Comparison of ENCODE assay signal across 11 cellular contexts in the genomic region with DNA sequence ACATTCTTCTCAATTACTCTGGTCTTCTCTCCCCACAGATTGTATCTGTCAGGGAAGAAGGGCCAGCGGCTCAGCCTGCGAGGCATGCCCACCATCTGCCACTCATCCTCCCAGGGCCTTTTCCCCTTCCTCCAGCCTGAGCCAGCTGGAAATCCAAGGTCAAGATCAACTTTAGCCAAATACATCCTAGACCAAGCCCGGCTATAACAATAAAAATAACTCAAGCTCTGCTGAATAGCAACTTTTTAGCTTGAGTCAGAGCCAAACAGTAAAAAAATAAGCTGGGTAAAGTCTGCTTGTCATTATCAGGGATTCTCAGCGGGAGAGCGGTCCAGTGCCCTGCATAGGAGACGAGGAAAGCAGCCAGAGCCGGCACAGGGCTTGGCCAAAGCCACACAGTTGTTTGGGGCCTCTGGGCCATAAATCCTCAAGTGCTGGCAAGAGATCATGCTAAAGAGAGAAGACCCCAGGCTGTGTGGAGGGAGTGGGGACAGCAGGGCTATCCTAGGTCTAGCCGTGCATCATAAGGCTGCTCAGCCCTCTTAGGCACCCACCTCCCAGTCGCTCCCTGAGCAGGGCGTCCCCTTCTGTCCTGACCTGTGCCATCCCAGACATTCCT.
A peak's percentile ranks its signal among the peaks of the same experiment; 100 is the strongest.
DNase-seq lines count a peak whose midpoint lies in the region; ATAC-seq and TF ChIP-seq lines count a peak whose summit lies in the region.
"Had no signal": no experiment of that assay in that cellular context is flagged by ENCODE, and none has a peak within 500 bp of the region (broad histone marks: within the 10 kb centered on the region; RNA-seq: fewer than 3 reads in every experiment).

No MANE protein-coding gene starts in this region.

- POLR2A ChIA-PET in GM10248 (lab: Yijun Ruan, JAX) = no interaction called here

- H3K27ac Mint-ChIP-seq in mesothelial cell of epicardium = peak overlapping the region; percentile 35
- H3K27ac Mint-ChIP-seq: activated naive CD8-positive, alpha-beta T cell had no signal

- intact Hi-C loops in heart left ventricle (cut with DNase I) = loop anchor here in 5 of 10 donors (10.0 kb wide), 1 partner anchor 135 kb away; the partner anchor contains the start of gene DAPK2 (in 5 of the 5)
- intact Hi-C loops in cardiac septum (cut with DNase I) = no loop called here

- peaks cover 0 to 43% (median 22%) of the 10 kb centered on the region in 12 donors for H3K4me1 ChIP-seq in heart left ventricle

- peaks cover 7% of the 10 kb centered on the region for H3K4me1 Mint-ChIP-seq in mesothelial cell of epicardium

- no peaks in the 10 kb centered on the region for H3K36me3 Mint-ChIP-seq in mesothelial cell of epicardium
- H3K36me3 Mint-ChIP-seq: activated naive CD8-positive, alpha-beta T cell had no signal

- H3K27ac ChIP-seq in heart left ventricle = peak overlapping the region in 10 of 12 donors; percentile 7 to 70 (median 35)

- CTCF ChIA-PET in GM10248 (lab: Yijun Ruan, JAX) = interaction anchor here (1.6 to 2.2 kb wide), 3 partner anchors 9 to 11 kb away, joined by 4 to 10 read pairs (median 5); no protein-coding TSS in a partner anchor

- no peak overlapping the region for H3K4me3 Mint-ChIP-seq in mesothelial cell of epicardium
- H3K4me3 Mint-ChIP-seq: activated naive CD8-positive, alpha-beta T cell had no signal

- peak; percentile 10 to 27 (median 17) for ATAC-seq in heart left ventricle
- ATAC-seq in GM18867 (IDR thresholded peaks at IDR 0.05; ENCODE audit: unreplicated experiment) = no peak

- TF ChIP-seq POLR2A in heart left ventricle (IDR thresholded peaks at IDR 0.05) = no peak

- H3K27me3 ChIP-seq in heart left ventricle = no peaks in the 10 kb centered on the region

- no peak for DNase-seq in heart left ventricle
- no peak for DNase-seq in cardiac septum (ENCODE audit: low spot score)
- peak; percentile 36 to 82 for DNase-seq in dermis microvascular lymphatic vessel endothelial cell (ENCODE audit: low read depth in 2 of 2)
- DNase-seq in mesothelial cell of epicardium (ENCODE audit: low spot score in 2 of 2, unreplicated experiment in 2 of 2) = no peak
- no peak for DNase-seq in GM10248 (ENCODE audit: extremely low spot score)
- no peak for DNase-seq in NCI-H2227 (lab: John Stamatoyannopoulos, UW; ENCODE audit: unreplicated experiment)
- DNase-seq in effector CD4-positive, alpha-beta T cell = no peak
- DNase-seq: NCI-H526; stimulated activated CD4-positive, alpha-beta T cell treated with anti-CD3 and anti-CD28 coated beads, Interleukin-15, amount 100 ng/mL, for 24 hours had no signal

- 38 to 54% (median 39%) methylated on average over 10 of the region's 10 CpGs for WGBS in heart left ventricle, 4 donors

- no peaks in the 10 kb centered on the region for H3K9me3 Mint-ChIP-seq in mesothelial cell of epicardium

- H3K36me3 ChIP-seq in heart left ventricle = peaks cover 0 to 16% (median 3%) of the 10 kb centered on the region in 9 donors

- H3K27me3 Mint-ChIP-seq in mesothelial cell of epicardium (ENCODE audit: low read depth) = no peaks in the 10 kb centered on the region
- H3K27me3 Mint-ChIP-seq: activated naive CD8-positive, alpha-beta T cell had no signal

- no peaks in the 10 kb centered on the region for H3K9me3 ChIP-seq in heart left ventricle

- TF ChIP-seq CTCF in heart left ventricle (IDR thresholded peaks at IDR 0.05) = no peak
- no peak for TF ChIP-seq CTCF in mesothelial cell of epicardium (IDR thresholded peaks at IDR 0.05; ENCODE audit: unreplicated experiment)
- no peak for TF ChIP-seq CTCF in GM10248 (IDR thresholded peaks at IDR 0.05; ENCODE audit: control extremely low read depth, extremely low read depth, low read depth, missing control alignments)

- H3K4me3 ChIP-seq in heart left ventricle = no peak overlapping the region

Comparison
In these comparisons a context has a peak if more than half of its experiments do, and no peak if none do; other contexts are left out.
1. DNase-seq: peak in dermis microvascular lymphatic vessel endothelial cell (2 of 2); none in heart left ventricle (0 of 5), cardiac septum (single experiment), mesothelial cell of epicardium (0 of 2), GM10248 (single experiment), NCI-H2227 (single experiment) and effector CD4-positive, alpha-beta T cell (single experiment).